ENCODE assay signal across 19 cellular contexts in the genomic region with DNA sequence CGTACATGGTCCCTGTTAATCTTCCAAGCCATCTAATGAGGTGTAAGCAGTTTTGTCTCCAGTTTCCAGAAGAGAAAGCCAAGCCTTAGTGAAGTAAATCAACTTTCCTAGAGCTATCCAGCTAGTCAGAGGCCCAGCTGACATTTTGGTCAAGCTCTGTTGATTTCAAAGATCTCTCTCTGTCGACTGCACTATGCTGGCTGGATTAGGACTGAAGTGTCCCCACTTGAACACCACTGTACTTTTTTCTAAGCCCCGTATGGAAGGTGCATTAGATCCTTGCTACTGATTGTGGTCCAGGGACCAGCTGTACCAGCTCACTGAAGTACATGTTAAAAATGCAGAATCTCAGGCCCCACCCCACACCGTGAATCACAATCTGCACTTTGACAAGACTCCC.
A peak's percentile ranks its signal among the peaks of the same experiment; 100 is the strongest.
DNase-seq lines count a peak whose midpoint lies in the region; ATAC-seq, FAIRE-seq and TF ChIP-seq lines count a peak whose summit lies in the region.
"Had no signal": no experiment of that assay in that cellular context is flagged by ENCODE, and none has a peak within 500 bp of the region (broad histone marks: within the 10 kb centered on the region; RNA-seq: fewer than 3 reads in every experiment).

No MANE protein-coding gene starts in this region.

- H3K27ac Mint-ChIP-seq in GM23338 = no peak overlapping the region
- H3K27ac Mint-ChIP-seq: B cell; CD8-positive, alpha-beta memory T cell had no signal

- CTCF ChIA-PET in GM12878 (lab: Yijun Ruan, JAX) = interaction anchor here (0.8 to 1.3 kb wide), 3 partner anchors 11 to 465 kb away, joined by 3 read pairs; no protein-coding TSS in a partner anchor

- in situ Hi-C loops in GM12878 (cut with MboI) = no loop called here

- H3K4me2 ChIP-seq in GM23338 = no peak overlapping the region
- no peak overlapping the region for H3K4me2 ChIP-seq in GM12878 (ENCODE audit: control insufficient read depth, insufficient read depth)
- H3K4me2 ChIP-seq: BLaER1 treated with 17β-estradiol and CSF1 and Interleukin-3, amounts not matched to agents 10 nM and 100 nM had no signal

- peaks cover 5% of the 10 kb centered on the region for H3K27me3 Mint-ChIP-seq in GM23338 (ENCODE audit: insufficient read depth, low read depth, poor library complexity)

- no peak for TF ChIP-seq RAD21 in GM12878 (IDR thresholded peaks at IDR 0.05; ENCODE audit: insufficient read depth, low read depth, low read length)

- H3K27me3 ChIP-seq in GM23338 (ENCODE audit: insufficient read depth) (no peaks in the 10 kb centered on the region), GM12878 (replicated peaks in 1 of 2; ENCODE audit: control insufficient read depth in 2 of 2, insufficient read depth in 2 of 2, low read length in 1 of 2) (no peaks in the 10 kb centered on the region)
- H3K27me3 ChIP-seq: BLaER1 treated with 17β-estradiol and CSF1 and Interleukin-3, amounts not matched to agents 10 nM and 100 nM had no signal

- no peak for TF ChIP-seq POLR2A in GM12878 (IDR thresholded peaks at IDR 0.05; ENCODE audit: low read depth, low read length)

- POLR2A ChIA-PET in GM12878 (lab: Charles Lee) = no interaction called here

- no peak for FAIRE-seq in GM12878 (lab: Jason Lieb, UNC)
- FAIRE-seq: GM12891, GM19239, H1 had no signal

- no peaks in the 10 kb centered on the region for H3K4me1 Mint-ChIP-seq in GM23338
- H3K4me1 Mint-ChIP-seq: B cell; CD8-positive, alpha-beta memory T cell had no signal

- H2AFZ ChIP-seq in GM23338 (0 out of 2 replicates have a peak overlapping the region, but pooled peaks have one; percentile 14), GM12878 (ENCODE audit: control insufficient read depth, low read depth, low read length) (no peak overlapping the region)

- H3K36me3 Mint-ChIP-seq in GM23338 (ENCODE audit: low read depth) = no peaks in the 10 kb centered on the region
- H3K36me3 Mint-ChIP-seq: CD8-positive, alpha-beta memory T cell had no signal

- H4K20me1 ChIP-seq in GM23338 (replicated peaks; ENCODE audit: insufficient read depth) (no peaks in the 10 kb centered on the region), GM12878 (ENCODE audit: control insufficient read depth, insufficient read depth) (no peaks in the 10 kb centered on the region)
- H4K20me1 ChIP-seq: BLaER1 treated with 17β-estradiol and CSF1 and Interleukin-3, amounts not matched to agents 10 nM and 100 nM had no signal

- BruUV-seq in GM12878 (replicated peaks; lab: Mats Ljungman, UMichigan) = no TSS peak

- H3K9ac ChIP-seq in GM12878 (ENCODE audit: control insufficient read depth, insufficient read depth, low read length) = no peak overlapping the region
- H3K9ac ChIP-seq: BLaER1 treated with 17β-estradiol and CSF1 and Interleukin-3, amounts not matched to agents 10 nM and 100 nM had no signal

- H3K4me3 Mint-ChIP-seq in GM23338 = no peak overlapping the region
- H3K4me3 Mint-ChIP-seq: B cell; CD8-positive, alpha-beta memory T cell; H9 had no signal

- H3F3A ChIP-seq in GM23338 (replicated peaks; ENCODE audit: low read depth) = no peaks in the 10 kb centered on the region

- H3K4me3 ChIP-seq in GM23338 (no peak overlapping the region), GM12878 (no peak overlapping the region)
- H3K4me3 ChIP-seq: BLaER1 treated with 17β-estradiol and CSF1 and Interleukin-3, amounts not matched to agents 10 nM and 100 nM had no signal

- no peak overlapping the region for H3K27ac ChIP-seq in GM23338 (ENCODE audit: low read depth)
- no peak overlapping the region for H3K27ac ChIP-seq in GM12878 (ENCODE audit: control insufficient read depth, insufficient read depth)
- H3K27ac ChIP-seq: BLaER1 treated with 17β-estradiol and CSF1 and Interleukin-3, amounts not matched to agents 10 nM and 100 nM had no signal

- H3K4me1 ChIP-seq in GM23338 (ENCODE audit: insufficient read depth) (no peaks in the 10 kb centered on the region), GM12878 (ENCODE audit: control insufficient read depth, insufficient read depth, low read length) (no peaks in the 10 kb centered on the region)

- DNase-seq in DMS79 (lab: John Stamatoyannopoulos, UW) (peak; percentile 51), GM23338 (ENCODE audit: low spot score) (no peak), NCI-H446 treated with DMSO at 0.1 percent for 48 hours (lab: John Stamatoyannopoulos, UW) (peak; percentile 78), GM12878 (ENCODE audit: low read depth, low spot score) (no peak), NCI-H510A (lab: John Stamatoyannopoulos, UW) (no peak)
- DNase-seq in activated CD4-positive, alpha-beta T cell treated with anti-CD3 and anti-CD28 coated beads for 1 hour = no peak
- DNase-seq: CD8-positive, alpha-beta memory T cell; COR-L47; DMS 273 treated with DMSO at 0.1 percent for 48 hours; DND-41; EL; H9; KG1 had no signal

- H3K9me3 ChIP-seq in GM12878 (replicated peaks; ENCODE audit: control insufficient read depth, insufficient read depth, low read length) = no peaks in the 10 kb centered on the region
- H3K9me3 ChIP-seq: BLaER1 treated with 17β-estradiol and CSF1 and Interleukin-3, amounts not matched to agents 10 nM and 100 nM had no signal

- no peak for TF ChIP-seq EP300 in GM12878 (IDR thresholded peaks at IDR 0.05; ENCODE audit: borderline replicate concordance in 1 of 2, control insufficient read depth in 1 of 2, low read depth in 2 of 2, low read length in 2 of 2)

- H3K36me3 ChIP-seq in GM23338 (ENCODE audit: insufficient read depth) = no peaks in the 10 kb centered on the region
- no peaks in the 10 kb centered on the region for H3K36me3 ChIP-seq in GM12878 (ENCODE audit: control insufficient read depth in 2 of 2, insufficient read depth in 2 of 2, low read length in 1 of 2)
- H3K36me3 ChIP-seq: BLaER1 treated with 17β-estradiol and CSF1 and Interleukin-3, amounts not matched to agents 10 nM and 100 nM had no signal

- no peaks in the 10 kb centered on the region; the same call in 1 of the 2 replicates for H3K9me2 ChIP-seq in GM23338 (ENCODE audit: insufficient read depth)

- H3K9me3 Mint-ChIP-seq in GM23338 = no peaks in the 10 kb centered on the region; the same call in 2 of the 3 replicates
- H3K9me3 Mint-ChIP-seq: CD8-positive, alpha-beta memory T cell; H9 had no signal

- H3K79me2 ChIP-seq in GM23338 (replicated peaks; ENCODE audit: insufficient read depth) = no peaks in the 10 kb centered on the region
- no peaks in the 10 kb centered on the region for H3K79me2 ChIP-seq in GM12878 (ENCODE audit: control insufficient read depth, insufficient read depth, low read length)

- RAD21 ChIA-PET in GM12878 (lab: Charles Lee; ENCODE audit: unreplicated experiment) = no interaction called here

- TF ChIP-seq CTCF in GM23338 (conservative IDR thresholded peaks at IDR 0.05; ENCODE audit: low read depth in 2 of 2) (no peak), GM12878 (IDR thresholded peaks at IDR 0.05 in 2 of 3, conservative IDR thresholded peaks at IDR 0.05 in 1 of 3; ENCODE audit: control insufficient read depth in 2 of 3, extremely low read depth in 1 of 3, insufficient read depth in 1 of 3, low read depth in 3 of 3, low read length in 3 of 3) (no peak)

- SMC1A ChIA-PET in GM12878 (lab: Charles Lee; ENCODE audit: uncharacterized antibody, unreplicated experiment) = interaction anchor here (1.3 to 1.6 kb wide), 2 partner anchors 13 to 30 kb away, joined by 3 read pairs; no protein-coding TSS in a partner anchor

- WGBS in GM12878 (ENCODE audit: insufficient coverage, insufficient replicate concordance, low lambda C conversion rate, missing lambda C conversion rate) = 43% methylated on average over 4 of the region's 4 CpGs

- intact Hi-C loops in GM12878 (cut with micrococcal nuclease; ENCODE audit: unreplicated experiment) = no loop called here

- ATAC-seq in GM23338 (no peak), GM12878 (no peak), GM21381 (IDR thresholded peaks at IDR 0.05; ENCODE audit: unreplicated experiment) (no peak)

TF ChIP-seq in GM23338, 12 proteins besides CTCF, POLR2A, EP300 and RAD21:
- TF ChIP-seq ZNF331 (CRISPR knock-in tag; IDR thresholded peaks at IDR 0.05; ENCODE audit: low read depth) = no peak
- TF ChIP-seq POLR2AphosphoS5 (IDR thresholded peaks at IDR 0.05; ENCODE audit: low read depth) = no peak
- TF ChIP-seq ETS1 (IDR thresholded peaks at IDR 0.05) = no peak
- no peak for TF ChIP-seq STAT1 (IDR thresholded peaks at IDR 0.05; ENCODE audit: unreplicated experiment)
- no peak for TF ChIP-seq NANOG (IDR thresholded peaks at IDR 0.05; ENCODE audit: borderline replicate concordance)

TF ChIP-seq in GM12878, 131 proteins besides CTCF, POLR2A, EP300 and RAD21:
- TF ChIP-seq PAX5 (IDR thresholded peaks at IDR 0.05; ENCODE audit: borderline replicate concordance, low read depth, low read length) = 0 out of 2 replicates have a peak, but pooled peaks have one; percentile 12
- TF ChIP-seq MYC (IDR thresholded peaks at IDR 0.05; ENCODE audit: insufficient read depth, insufficient read length, insufficient replicate concordance, low read length, severe bottlenecking) = no peak
- no peak for TF ChIP-seq KDM1A (IDR thresholded peaks at IDR 0.05; ENCODE audit: borderline replicate concordance)
TF ChIP-seq in GM12878: peak in this region for 1.

Comparison
In these comparisons a context has a peak if more than half of its experiments do, and no peak if none do; other contexts are left out.
1. DNase-seq: peak in DMS79 (single experiment) and NCI-H446 treated with DMSO at 0.1 percent for 48 hours (single experiment); none in GM23338 (single experiment), GM12878 (single experiment), NCI-H510A (single experiment) and activated CD4-positive, alpha-beta T cell treated with anti-CD3 and anti-CD28 coated beads for 1 hour (single experiment).